1 cellular context compared by ENCODE assay signal in genomic region chr10:71978476-71978875, GRCh38.
TF ChIP-seq lines count a peak whose summit lies in the region.

No MANE protein-coding gene starts in this region.

TF ChIP-seq in HCT116, 20 proteins besides CTCF, POLR2A, EP300 and RAD21 (continued from another document):
- TF ChIP-seq, protein P1, sequence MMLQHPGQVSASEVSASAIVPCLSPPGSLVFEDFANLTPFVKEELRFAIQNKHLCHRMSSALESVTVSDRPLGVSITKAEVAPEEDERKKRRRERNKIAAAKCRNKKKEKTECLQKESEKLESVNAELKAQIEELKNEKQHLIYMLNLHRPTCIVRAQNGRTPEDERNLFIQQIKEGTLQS (IDR thresholded peaks at IDR 0.05) = no peak
- TF ChIP-seq, protein P2, sequence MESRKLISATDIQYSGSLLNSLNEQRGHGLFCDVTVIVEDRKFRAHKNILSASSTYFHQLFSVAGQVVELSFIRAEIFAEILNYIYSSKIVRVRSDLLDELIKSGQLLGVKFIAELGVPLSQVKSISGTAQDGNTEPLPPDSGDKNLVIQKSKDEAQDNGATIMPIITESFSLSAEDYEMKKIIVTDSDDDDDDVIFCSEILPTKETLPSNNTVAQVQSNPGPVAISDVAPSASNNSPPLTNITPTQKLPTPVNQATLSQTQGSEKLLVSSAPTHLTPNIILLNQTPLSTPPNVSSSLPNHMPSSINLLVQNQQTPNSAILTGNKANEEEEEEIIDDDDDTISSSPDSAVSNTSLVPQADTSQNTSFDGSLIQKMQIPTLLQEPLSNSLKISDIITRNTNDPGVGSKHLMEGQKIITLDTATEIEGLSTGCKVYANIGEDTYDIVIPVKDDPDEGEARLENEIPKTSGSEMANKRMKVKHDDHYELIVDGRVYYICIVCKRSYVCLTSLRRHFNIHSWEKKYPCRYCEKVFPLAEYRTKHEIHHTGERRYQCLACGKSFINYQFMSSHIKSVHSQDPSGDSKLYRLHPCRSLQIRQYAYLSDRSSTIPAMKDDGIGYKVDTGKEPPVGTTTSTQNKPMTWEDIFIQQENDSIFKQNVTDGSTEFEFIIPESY (IDR thresholded peaks at IDR 0.05; ENCODE audit: extremely low read depth, insufficient replicate concordance, low read length) = no peak
- TF ChIP-seq ZFX (IDR thresholded peaks at IDR 0.05) = no peak
- no peak for TF ChIP-seq YY1 (IDR thresholded peaks at IDR 0.05; ENCODE audit: extremely low read depth, insufficient replicate concordance, low read depth, low read length)
- TF ChIP-seq ELF1 (IDR thresholded peaks at IDR 0.05; ENCODE audit: borderline replicate concordance, low read depth) = no peak
- TF ChIP-seq SRF (IDR thresholded peaks at IDR 0.05; ENCODE audit: low read depth) = no peak
- no peak for TF ChIP-seq ZNF274 (IDR thresholded peaks at IDR 0.05; ENCODE audit: low read depth, low read length)
- no peak for TF ChIP-seq TCF7L2 (IDR thresholded peaks at IDR 0.05; ENCODE audit: borderline replicate concordance, extremely low read depth, insufficient read depth, insufficient read length)
- no peak for TF ChIP-seq SIN3A (IDR thresholded peaks at IDR 0.05; ENCODE audit: low read depth)
